ENCODE assay signal across 8 cellular contexts in genomic region chr18:77650799-77651385, GRCh38.
A peak's percentile ranks its signal among the peaks of the same experiment; 100 is the strongest.
DNase-seq lines count a peak whose midpoint lies in the region; ATAC-seq and TF ChIP-seq lines count a peak whose summit lies in the region.

No MANE protein-coding gene starts in this region.

- WGBS in endodermal cell (ENCODE audit: insufficient coverage in 1 of 2, insufficient read length in 1 of 2), 2 experiments = 18 to 100% methylated on average over 2 to 27 of the region's 28 CpGs

- H3K9me3 ChIP-seq in endodermal cell (ENCODE audit: control insufficient read depth, low read length) = no peaks in the 10 kb centered on the region

- ATAC-seq in GM18861 (IDR thresholded peaks at IDR 0.05; ENCODE audit: unreplicated experiment) (peak; percentile 84), HG03103 (IDR thresholded peaks at IDR 0.05; ENCODE audit: low read depth, unreplicated experiment) (peak; percentile 77)

- H3K4me3 ChIP-seq in AG09309 (ENCODE audit: control insufficient read depth, low read depth, low read length) = no peak overlapping the region
- no peak overlapping the region for H3K4me3 ChIP-seq in endodermal cell (ENCODE audit: low read length)

- H3K4me3 Mint-ChIP-seq in endodermal cell = no peak overlapping the region

- no peak overlapping the region for H3K9ac ChIP-seq in endodermal cell (ENCODE audit: extremely low read depth, low read length, poor library complexity, severe bottlenecking)

- no peaks in the 10 kb centered on the region for H3K4me1 ChIP-seq in endodermal cell (ENCODE audit: control insufficient read depth, insufficient read depth, low read length)

- no peak for DNase-seq in AG09309 (ENCODE audit: low read depth)
- DNase-seq in NCI-H345 (lab: John Stamatoyannopoulos, UW) = peak; percentile 83
- peak; percentile 71 to 75 for DNase-seq in activated CD4-positive, alpha-beta T cell treated with anti-CD3 and anti-CD28 coated beads, Interleukin-2, amount 50 U/mL, for 48 hours
- DNase-seq in endodermal cell = peak; percentile 95
- DNase-seq in midbrain (lab: John Stamatoyannopoulos, UW) = peak; percentile 79
- DNase-seq in stimulated activated CD8-positive, alpha-beta memory T cell treated with anti-CD3 and anti-CD28 coated beads, Interleukin-7, amount 100 ng/mL, for 24 hours (ENCODE audit: low read depth) = peak; percentile 26

- H3K27me3 Mint-ChIP-seq in endodermal cell (ENCODE audit: insufficient read depth) = peaks cover 6% of the 10 kb centered on the region

- H3K36me3 ChIP-seq in endodermal cell (ENCODE audit: control insufficient read depth, insufficient read depth, low read length) = no peaks in the 10 kb centered on the region

- peaks cover 1% of the 10 kb centered on the region for H3K4me1 Mint-ChIP-seq in endodermal cell

- no peaks in the 10 kb centered on the region for H3K27me3 ChIP-seq in endodermal cell (ENCODE audit: control insufficient read depth, insufficient read depth, low read length, poor library complexity, severe bottlenecking)

- TF ChIP-seq CTCF in AG09309 (IDR thresholded peaks at IDR 0.05; ENCODE audit: control insufficient read depth, insufficient read depth, low read depth, low read length, missing control alignments) = peak; percentile 43
- TF ChIP-seq CTCF in endodermal cell (conservative IDR thresholded peaks at IDR 0.05) = peak; percentile 98

- H3K27ac Mint-ChIP-seq in endodermal cell = no peak overlapping the region

- peaks cover 6% of the 10 kb centered on the region for H3K9me3 Mint-ChIP-seq in endodermal cell

- H3K36me3 Mint-ChIP-seq in endodermal cell (ENCODE audit: low read depth) = no peaks in the 10 kb centered on the region

- H3K27ac ChIP-seq in endodermal cell (ENCODE audit: low read depth, low read length) = no peak overlapping the region
